Comparison of ENCODE assay signal across 9 cellular contexts in genomic region chr4:87975466-87975865, GRCh38. TPM values are rescaled to one million over a fixed set of nuclear protein-coding genes. Genes with fewer than 3 reads are reported as not detected.
A peak's percentile ranks its signal among the peaks of the same experiment; 100 is the strongest.
DNase-seq lines count a peak whose midpoint lies in the region; ATAC-seq and TF ChIP-seq lines count a peak whose summit lies in the region.
"Had no signal": no experiment of that assay in that cellular context is flagged by ENCODE, and none has a peak within 500 bp of the region (broad histone marks: within the 10 kb centered on the region; RNA-seq: fewer than 3 reads in every experiment).

SPP1 (plus strand) TSS chr4:87975714; CDS start chr4:87976896, 1,182 bp downstream.

- intact Hi-C loops in esophagus muscularis mucosa (cut with DNase I), result loop anchor here (10.0 kb wide), 1 partner anchor 291 kb away; no protein-coding TSS in a partner anchor

- peak; percentile 61 for ATAC-seq in GM18867 (IDR thresholded peaks at IDR 0.05; ENCODE audit: unreplicated experiment)
- peak; percentile 81 for ATAC-seq in HG03378 (IDR thresholded peaks at IDR 0.05; ENCODE audit: unreplicated experiment)

- TF ChIP-seq POLR2A in esophagus muscularis mucosa (IDR thresholded peaks at IDR 0.05; ENCODE audit: low read depth), result no peak

- no peaks in the 10 kb centered on the region for H3K9me3 ChIP-seq in esophagus muscularis mucosa
- no peaks in the 10 kb centered on the region for H3K9me3 ChIP-seq in neutrophil

- 53% methylated on average over 8 of the region's 8 CpGs for WGBS in esophagus muscularis mucosa

- H3K4me1 ChIP-seq in esophagus muscularis mucosa, result peaks cover 0 to 7% (median 3%) of the 10 kb centered on the region in 4 donors
- peaks cover 19 to 33% of the 10 kb centered on the region in 2 experiments for H3K4me1 ChIP-seq in neutrophil (ENCODE audit: control insufficient read depth in 1 of 2, insufficient read depth in 1 of 2, low read depth in 1 of 2, low read length in 1 of 2)

- no peaks in the 10 kb centered on the region for H3K27me3 ChIP-seq in esophagus muscularis mucosa
- H3K27me3 ChIP-seq in neutrophil, result peaks cover 25% of the 10 kb centered on the region

- no peak for TF ChIP-seq EP300 in esophagus muscularis mucosa (IDR thresholded peaks at IDR 0.05)

- no peaks in the 10 kb centered on the region for H3K36me3 ChIP-seq in esophagus muscularis mucosa
- no peaks in the 10 kb centered on the region for H3K36me3 ChIP-seq in neutrophil

- no peak for TF ChIP-seq CTCF in esophagus muscularis mucosa (IDR thresholded peaks at IDR 0.05)
- TF ChIP-seq CTCF in neutrophil (IDR thresholded peaks at IDR 0.05), result peak; percentile 27

- H3K27ac ChIP-seq in esophagus muscularis mucosa (replicated peaks in 1 of 4) (no peak within 1 kb of the TSS), neutrophil (peak within 1 kb of the TSS; percentile 76)

- DNase-seq in AG20443 (ENCODE audit: low spot score) (peak; percentile 22), SKM-1 treated with dmso at 0.1 percent for 144 hours (lab: John Stamatoyannopoulos, UW; ENCODE audit: unreplicated experiment) (peak; percentile 84), esophagus muscularis mucosa (ENCODE audit: extremely low spot score) (no peak), GM19240 (ENCODE audit: insufficient read length, low spot score) (no peak), hepatic stellate cell (ENCODE audit: low spot score) (no peak)

- H3K4me3 ChIP-seq in esophagus muscularis mucosa (no peak within 1 kb of the TSS), neutrophil (ENCODE audit: low read depth in 1 of 2, low read length in 1 of 2) (peak within 1 kb of the TSS; percentile 19 to 53)

RNA-seq across cellular contexts. Expression of gene SPP1, which starts in this region (rescaled TPM):
- total RNA-seq in esophagus muscularis mucosa, result 10 to 100 TPM in 3 of 4 donors, 1 to 10 TPM in 1; 2.5 to 45.4 (median 15.0) TPM
- total RNA-seq: dermis microvascular lymphatic vessel endothelial cell had no signal

Comparison
In these comparisons a context has a peak if more than half of its experiments do, and no peak if none do; other contexts are left out.
1. DNase-seq: peak in AG20443 (single experiment) and SKM-1 treated with dmso at 0.1 percent for 144 hours (single experiment); none in esophagus muscularis mucosa (single experiment), GM19240 (single experiment) and hepatic stellate cell (single experiment).
2. H3K4me3 ChIP-seq: peak in neutrophil (2 of 2); none in esophagus muscularis mucosa (0 of 4).